ENCODE assay signal across 1 cellular context in the genomic region with DNA sequence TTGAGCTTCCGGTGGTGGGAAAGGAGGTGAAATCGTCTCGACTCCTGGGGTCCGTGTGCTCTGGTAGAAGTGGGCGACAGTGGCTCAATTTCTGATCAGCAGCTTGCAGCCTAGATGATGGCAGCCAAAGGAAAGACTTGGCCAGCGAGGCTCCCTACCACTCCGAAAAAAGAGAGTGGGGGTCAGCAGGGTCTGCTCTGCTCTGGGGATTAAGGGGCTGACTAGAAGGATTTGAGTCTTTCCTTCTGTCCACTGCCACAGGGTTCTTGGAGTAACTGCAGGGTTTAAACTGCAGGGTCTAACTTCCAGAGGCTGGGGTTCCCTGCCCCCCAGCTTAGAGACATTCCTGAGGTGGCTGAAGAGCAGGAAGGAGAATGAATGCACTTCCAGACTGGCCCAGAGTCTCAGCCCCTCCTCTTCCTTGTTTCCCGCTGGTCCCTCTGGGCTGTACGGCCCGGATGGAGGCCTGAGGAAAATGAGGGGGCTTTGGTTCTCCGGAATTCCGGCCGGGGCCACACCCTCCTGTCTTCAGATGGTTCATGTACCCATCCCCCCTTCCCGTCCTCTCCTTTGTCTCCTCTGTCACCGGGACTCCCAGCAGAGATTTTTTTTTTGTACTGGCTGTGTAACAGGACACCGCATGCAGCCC.
TF ChIP-seq lines count a peak whose summit lies in the region.

No MANE protein-coding gene starts in this region.

TF ChIP-seq in HepG2, 621 proteins besides CTCF, POLR2A, EP300 and RAD21 (continued from another document and continues in another):
- TF ChIP-seq ZBTB40 (IDR thresholded peaks at IDR 0.05): no peak
- TF ChIP-seq ZBTB40 (CRISPR knock-in tag; IDR thresholded peaks at IDR 0.05): peak; percentile 13; the same call in 1 of the 2 replicates
- no peak for TF ChIP-seq GPN1 (CRISPR knock-in tag; IDR thresholded peaks at IDR 0.05; ENCODE audit: borderline replicate concordance)
- peak; percentile 4; the same call in 1 of the 2 replicates for TF ChIP-seq KMT2A (CRISPR knock-in tag; IDR thresholded peaks at IDR 0.05)
- TF ChIP-seq ZNF616 (CRISPR knock-in tag; IDR thresholded peaks at IDR 0.05; ENCODE audit: low read depth): no peak
- TF ChIP-seq ZKSCAN5 (CRISPR knock-in tag; IDR thresholded peaks at IDR 0.05): peak; percentile 98; the same call in 1 of the 2 replicates
- TF ChIP-seq POLR2AphosphoS5 (IDR thresholded peaks at IDR 0.05; ENCODE audit: low read depth, low read length): peak; percentile 39
- TF ChIP-seq, protein P1, sequence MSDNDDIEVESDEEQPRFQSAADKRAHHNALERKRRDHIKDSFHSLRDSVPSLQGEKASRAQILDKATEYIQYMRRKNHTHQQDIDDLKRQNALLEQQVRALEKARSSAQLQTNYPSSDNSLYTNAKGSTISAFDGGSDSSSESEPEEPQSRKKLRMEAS (IDR thresholded peaks at IDR 0.05): 0 out of 2 replicates have a peak, but pooled peaks have one; percentile 39
- TF ChIP-seq STAT6 (CRISPR knock-in tag; IDR thresholded peaks at IDR 0.05; ENCODE audit: borderline replicate concordance): no peak
- TF ChIP-seq ZNF142 (CRISPR knock-in tag; IDR thresholded peaks at IDR 0.05): 0 out of 2 replicates have a peak, but pooled peaks have one; percentile 30
- TF ChIP-seq TMF1 (CRISPR knock-in tag; IDR thresholded peaks at IDR 0.05; ENCODE audit: low read depth): no peak; the same call in 1 of the 2 replicates
- TF ChIP-seq ZBTB26 (CRISPR knock-in tag; IDR thresholded peaks at IDR 0.05; ENCODE audit: borderline replicate concordance): peak; percentile 12; the same call in 1 of the 2 replicates
- TF ChIP-seq ATF1 (CRISPR knock-in tag; IDR thresholded peaks at IDR 0.05): 0 out of 2 replicates have a peak, but pooled peaks have one; percentile 34
- 0 out of 2 replicates have a peak, but pooled peaks have one; percentile 33 for TF ChIP-seq ZFP82 (CRISPR knock-in tag; IDR thresholded peaks at IDR 0.05; ENCODE audit: borderline replicate concordance)
- TF ChIP-seq SIN3B (IDR thresholded peaks at IDR 0.05; ENCODE audit: low read length): peak; percentile 0; the same call in 1 of the 2 replicates
- TF ChIP-seq NPAS2 (CRISPR knock-in tag; IDR thresholded peaks at IDR 0.05; ENCODE audit: borderline replicate concordance): no peak
- 0 out of 2 replicates have a peak, but pooled peaks have one; percentile 0 for TF ChIP-seq SAFB2 (CRISPR knock-in tag; IDR thresholded peaks at IDR 0.05; ENCODE audit: borderline replicate concordance, low read depth)
- no peak for TF ChIP-seq TBX3 (IDR thresholded peaks at IDR 0.05; ENCODE audit: borderline replicate concordance)
- TF ChIP-seq MYPOP (CRISPR knock-in tag; IDR thresholded peaks at IDR 0.05): no peak
- TF ChIP-seq TP53 (CRISPR knock-in tag; conservative IDR thresholded peaks at IDR 0.05): no peak
- 0 out of 2 replicates have a peak, but pooled peaks have one; percentile 1 for TF ChIP-seq TOE1 (CRISPR knock-in tag; IDR thresholded peaks at IDR 0.05)
- TF ChIP-seq NAIF1 (CRISPR knock-in tag; IDR thresholded peaks at IDR 0.05; ENCODE audit: borderline replicate concordance): no peak
- TF ChIP-seq, protein P2, sequence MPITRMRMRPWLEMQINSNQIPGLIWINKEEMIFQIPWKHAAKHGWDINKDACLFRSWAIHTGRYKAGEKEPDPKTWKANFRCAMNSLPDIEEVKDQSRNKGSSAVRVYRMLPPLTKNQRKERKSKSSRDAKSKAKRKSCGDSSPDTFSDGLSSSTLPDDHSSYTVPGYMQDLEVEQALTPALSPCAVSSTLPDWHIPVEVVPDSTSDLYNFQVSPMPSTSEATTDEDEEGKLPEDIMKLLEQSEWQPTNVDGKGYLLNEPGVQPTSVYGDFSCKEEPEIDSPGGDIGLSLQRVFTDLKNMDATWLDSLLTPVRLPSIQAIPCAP (CRISPR knock-in tag; IDR thresholded peaks at IDR 0.05; ENCODE audit: low read depth): peak; percentile 23; the same call in 1 of the 2 replicates
- peak; percentile 52; the same call in 1 of the 2 replicates for TF ChIP-seq NRL (CRISPR knock-in tag; IDR thresholded peaks at IDR 0.05; ENCODE audit: borderline replicate concordance)
- no peak for TF ChIP-seq ZNF710 (CRISPR knock-in tag; IDR thresholded peaks at IDR 0.05; ENCODE audit: borderline replicate concordance)
